In genomic region chr7:92914645-92915044, GRCh38 we compare ENCODE assay signal across 18 cellular contexts.
A peak's percentile ranks its signal among the peaks of the same experiment; 100 is the strongest.
DNase-seq lines count a peak whose midpoint lies in the region; ATAC-seq and TF ChIP-seq lines count a peak whose summit lies in the region.
"Had no signal": no experiment of that assay in that cellular context is flagged by ENCODE, and none has a peak within 500 bp of the region (broad histone marks: within the 10 kb centered on the region; RNA-seq: fewer than 3 reads in every experiment).

No MANE protein-coding gene starts in this region.

- H3K4me3 Mint-ChIP-seq in natural killer cell treated with Interleukin-12 subunit alpha and Interleukin-12 subunit beta and Interleukin-15 and Interleukin-18, amount 100 ng/mL, for 72 hours: no peak overlapping the region
- no peak overlapping the region for H3K4me3 Mint-ChIP-seq in natural killer cell
- no peak overlapping the region for H3K4me3 Mint-ChIP-seq in activated T-helper 17 cell treated with anti-CD3 and anti-CD28 coated beads, Interleukin-2, amount 50 U/mL, for 72 hours
- no peak overlapping the region for H3K4me3 Mint-ChIP-seq in stimulated activated effector memory CD8-positive, alpha-beta T cell treated with anti-CD3 and anti-CD28 coated beads, Interleukin-12 subunit alpha, Interleukin-12 subunit beta, amount 100 ng/mL, for 72 hours
- H3K4me3 Mint-ChIP-seq: CD4-positive, alpha-beta memory T cell; HFFc6 had no signal

- CTCF ChIA-PET in mammary epithelial cell (lab: Charles Lee; ENCODE audit: low non-redundant PET): no interaction called here

- H3K36me3 ChIP-seq in mammary epithelial cell (ENCODE audit: insufficient read depth, low read length): no peaks in the 10 kb centered on the region
- H3K36me3 ChIP-seq in MM.1S (replicated peaks; ENCODE audit: insufficient read depth, low read length): no peaks in the 10 kb centered on the region
- H3K36me3 ChIP-seq: HAP-1 had no signal

- no peak for DNase-seq in natural killer cell treated with Interleukin-12 subunit alpha and Interleukin-12 subunit beta and Interleukin-15 and Interleukin-18, amount 100 ng/mL, for 72 hours (ENCODE audit: low spot score)
- no peak for DNase-seq in natural killer cell
- DNase-seq in mammary epithelial cell: no peak
- DNase-seq in stimulated activated effector memory CD8-positive, alpha-beta T cell treated with anti-CD3 and anti-CD28 coated beads, Interleukin-12 subunit alpha, Interleukin-12 subunit beta, amount 100 ng/mL, for 72 hours (ENCODE audit: low spot score in 2 of 2): no peak
- no peak for DNase-seq in HT-29 (ENCODE audit: low spot score)
- no peak for DNase-seq in MM.1S
- DNase-seq: C1 segment of cervical spinal cord; Calu3; CD4-positive, alpha-beta memory T cell; COR-L47; DMS53; DMS79 treated with DMSO at 0.1 percent for 48 hours; GF-D8; GOT3; HFFc6 had no signal

- H3K27me3 Mint-ChIP-seq in natural killer cell treated with Interleukin-12 subunit alpha and Interleukin-12 subunit beta and Interleukin-15 and Interleukin-18, amount 100 ng/mL, for 72 hours: no peaks in the 10 kb centered on the region
- no peaks in the 10 kb centered on the region for H3K27me3 Mint-ChIP-seq in natural killer cell (ENCODE audit: low read depth in 2 of 2)
- no peaks in the 10 kb centered on the region for H3K27me3 Mint-ChIP-seq in activated T-helper 17 cell treated with anti-CD3 and anti-CD28 coated beads, Interleukin-2, amount 50 U/mL, for 72 hours
- H3K27me3 Mint-ChIP-seq: CD4-positive, alpha-beta memory T cell had no signal

- H3K4me2 ChIP-seq in mammary epithelial cell (ENCODE audit: insufficient read depth, low read depth, low read length) (no peak overlapping the region), MM.1S (ENCODE audit: low read depth, low read length) (no peak overlapping the region)

- H3F3A ChIP-seq in MM.1S (ENCODE audit: insufficient read depth, low read length): no peaks in the 10 kb centered on the region

- H3K9ac ChIP-seq in mammary epithelial cell (ENCODE audit: insufficient read depth, low read length) (no peak overlapping the region), MM.1S (ENCODE audit: low read length) (no peak overlapping the region)

- no peak overlapping the region for H3K27ac ChIP-seq in mammary epithelial cell (ENCODE audit: insufficient read depth, low read depth, low read length)
- H3K27ac ChIP-seq in MM.1S (ENCODE audit: low read length): no peak overlapping the region

- H3K4me3 ChIP-seq in mammary epithelial cell (replicated peaks in 1 of 3; ENCODE audit: insufficient read depth in 1 of 3, low read depth in 2 of 3, low read length in 3 of 3) (no peak overlapping the region), MM.1S (ENCODE audit: low read length) (no peak overlapping the region)
- H3K4me3 ChIP-seq: HAP-1 had no signal

- no peaks in the 10 kb centered on the region for H3K79me2 ChIP-seq in mammary epithelial cell (ENCODE audit: insufficient read depth, low read length)
- H3K79me2 ChIP-seq in MM.1S (ENCODE audit: low read length): no peaks in the 10 kb centered on the region

- intact Hi-C loops in natural killer cell (cut with micrococcal nuclease): no loop called here
- intact Hi-C loops in mammary epithelial cell (cut with micrococcal nuclease): loop anchor here (5.0 kb wide), 2 partner anchors 73 to 217 kb away; no protein-coding TSS in a partner anchor

- in situ Hi-C loops in mammary epithelial cell (cut with MboI; ENCODE audit: low sequenced_read_pairs in 2 of 2): loop anchor here in 1 of 2 donors (10.0 kb wide), 1 partner anchor 80 kb away; the partner anchor contains the start of gene CDK6

- H3K27me3 ChIP-seq in mammary epithelial cell (ENCODE audit: insufficient read depth, low read length) (no peaks in the 10 kb centered on the region), MM.1S (replicated peaks; ENCODE audit: insufficient read depth, low read length) (no peaks in the 10 kb centered on the region)

- TF ChIP-seq CTCF in natural killer cell (IDR thresholded peaks at IDR 0.05) (no peak), mammary epithelial cell (conservative IDR thresholded peaks at IDR 0.05 in 1 of 2, IDR thresholded peaks at IDR 0.05 in 1 of 2; ENCODE audit: extremely low read depth in 1 of 2, insufficient read depth in 1 of 2, low read depth in 1 of 2, low read length in 2 of 2) (no peak), MM.1S (IDR thresholded peaks at IDR 0.05; ENCODE audit: low read length) (no peak)

- no peaks in the 10 kb centered on the region for H4K20me1 ChIP-seq in mammary epithelial cell (ENCODE audit: insufficient read depth, low read length)
- no peaks in the 10 kb centered on the region for H4K20me1 ChIP-seq in MM.1S (ENCODE audit: insufficient read depth, low read length)

- H3K4me1 ChIP-seq in mammary epithelial cell (ENCODE audit: insufficient read depth, low read length): peaks cover 13% of the 10 kb centered on the region
- no peaks in the 10 kb centered on the region for H3K4me1 ChIP-seq in MM.1S (ENCODE audit: low read length)

- no peak for TF ChIP-seq POLR2A in GM18505 (IDR thresholded peaks at IDR 0.05; ENCODE audit: borderline replicate concordance, extremely low read depth, insufficient read depth, insufficient read length)

- H2AFZ ChIP-seq in mammary epithelial cell (ENCODE audit: low read depth, low read length) (peak overlapping the region; percentile 20), MM.1S (ENCODE audit: low read length) (no peak overlapping the region)

- no peaks in the 10 kb centered on the region for H3K36me3 Mint-ChIP-seq in natural killer cell treated with Interleukin-12 subunit alpha and Interleukin-12 subunit beta and Interleukin-15 and Interleukin-18, amount 100 ng/mL, for 72 hours
- H3K36me3 Mint-ChIP-seq in natural killer cell: no peaks in the 10 kb centered on the region
- H3K36me3 Mint-ChIP-seq in activated T-helper 17 cell treated with anti-CD3 and anti-CD28 coated beads, Interleukin-2, amount 50 U/mL, for 72 hours (ENCODE audit: low read depth): no peaks in the 10 kb centered on the region
- no peaks in the 10 kb centered on the region for H3K36me3 Mint-ChIP-seq in stimulated activated effector memory CD8-positive, alpha-beta T cell treated with anti-CD3 and anti-CD28 coated beads, Interleukin-12 subunit alpha, Interleukin-12 subunit beta, amount 100 ng/mL, for 72 hours
- H3K36me3 Mint-ChIP-seq: CD4-positive, alpha-beta memory T cell had no signal

- H3K27ac Mint-ChIP-seq in natural killer cell treated with Interleukin-12 subunit alpha and Interleukin-12 subunit beta and Interleukin-15 and Interleukin-18, amount 100 ng/mL, for 72 hours: peak overlapping the region; percentile 0 to 1
- no peak overlapping the region for H3K27ac Mint-ChIP-seq in natural killer cell
- H3K27ac Mint-ChIP-seq in activated T-helper 17 cell treated with anti-CD3 and anti-CD28 coated beads, Interleukin-2, amount 50 U/mL, for 72 hours: peak overlapping the region; percentile 4
- H3K27ac Mint-ChIP-seq in stimulated activated effector memory CD8-positive, alpha-beta T cell treated with anti-CD3 and anti-CD28 coated beads, Interleukin-12 subunit alpha, Interleukin-12 subunit beta, amount 100 ng/mL, for 72 hours: peak overlapping the region; percentile 26
- H3K27ac Mint-ChIP-seq: CD4-positive, alpha-beta memory T cell; HFFc6 had no signal

- 80% methylated on average over 2 of the region's 2 CpGs for WGBS in mammary epithelial cell (ENCODE audit: low coverage, missing lambda C conversion rate)

- dilution Hi-C loops in mammary epithelial cell (cut with HindIII; ENCODE audit: low sequenced_read_pairs): no loop called here

- BruUV-seq in mammary epithelial cell (replicated peaks; lab: Mats Ljungman, UMichigan): no TSS peak

- peaks cover 2 to 6% of the 10 kb centered on the region in 2 donors for H3K4me1 Mint-ChIP-seq in natural killer cell treated with Interleukin-12 subunit alpha and Interleukin-12 subunit beta and Interleukin-15 and Interleukin-18, amount 100 ng/mL, for 72 hours (ENCODE audit: low read depth in 2 of 2)
- no peaks in the 10 kb centered on the region for H3K4me1 Mint-ChIP-seq in natural killer cell
- H3K4me1 Mint-ChIP-seq in activated T-helper 17 cell treated with anti-CD3 and anti-CD28 coated beads, Interleukin-2, amount 50 U/mL, for 72 hours: no peaks in the 10 kb centered on the region
- no peaks in the 10 kb centered on the region for H3K4me1 Mint-ChIP-seq in stimulated activated effector memory CD8-positive, alpha-beta T cell treated with anti-CD3 and anti-CD28 coated beads, Interleukin-12 subunit alpha, Interleukin-12 subunit beta, amount 100 ng/mL, for 72 hours
- H3K4me1 Mint-ChIP-seq: CD4-positive, alpha-beta memory T cell had no signal

- no peaks in the 10 kb centered on the region for H3K9me2 ChIP-seq in MM.1S (replicated peaks; ENCODE audit: insufficient read depth, low read length)

- no peak for ATAC-seq in natural killer cell treated with Interleukin-12 subunit alpha and Interleukin-12 subunit beta and Interleukin-15 and Interleukin-18, amount 100 ng/mL, for 72 hours
- ATAC-seq in natural killer cell (no peak), GM18505 (IDR thresholded peaks at IDR 0.05; ENCODE audit: unreplicated experiment) (no peak)
- ATAC-seq in activated T-helper 17 cell treated with anti-CD3 and anti-CD28 coated beads, Interleukin-2, amount 50 U/mL, for 72 hours (replicated peaks): no peak
- ATAC-seq in stimulated activated effector memory CD8-positive, alpha-beta T cell treated with anti-CD3 and anti-CD28 coated beads, Interleukin-12 subunit alpha, Interleukin-12 subunit beta, amount 100 ng/mL, for 72 hours: no peak

- no peaks in the 10 kb centered on the region for H3K9me3 Mint-ChIP-seq in natural killer cell treated with Interleukin-12 subunit alpha and Interleukin-12 subunit beta and Interleukin-15 and Interleukin-18, amount 100 ng/mL, for 72 hours
- H3K9me3 Mint-ChIP-seq in natural killer cell: no peaks in the 10 kb centered on the region
- H3K9me3 Mint-ChIP-seq in activated T-helper 17 cell treated with anti-CD3 and anti-CD28 coated beads, Interleukin-2, amount 50 U/mL, for 72 hours: no peaks in the 10 kb centered on the region
- H3K9me3 Mint-ChIP-seq in stimulated activated effector memory CD8-positive, alpha-beta T cell treated with anti-CD3 and anti-CD28 coated beads, Interleukin-12 subunit alpha, Interleukin-12 subunit beta, amount 100 ng/mL, for 72 hours: no peaks in the 10 kb centered on the region
- H3K9me3 Mint-ChIP-seq: CD4-positive, alpha-beta memory T cell; HFFc6 had no signal

- H3K9me3 ChIP-seq in mammary epithelial cell (replicated peaks; ENCODE audit: insufficient read depth, low read length): no peaks in the 10 kb centered on the region
- H3K9me3 ChIP-seq in MM.1S (replicated peaks; ENCODE audit: insufficient read depth, low read length): no peaks in the 10 kb centered on the region
- H3K9me3 ChIP-seq: HAP-1 had no signal

Comparison
In these comparisons a context has a peak if more than half of its experiments do, and no peak if none do; other contexts are left out.
1. H3K27ac Mint-ChIP-seq: peak in natural killer cell treated with Interleukin-12 subunit alpha and Interleukin-12 subunit beta and Interleukin-15 and Interleukin-18, amount 100 ng/mL, for 72 hours (2 of 2), activated T-helper 17 cell treated with anti-CD3 and anti-CD28 coated beads, Interleukin-2, amount 50 U/mL, for 72 hours (single experiment) and stimulated activated effector memory CD8-positive, alpha-beta T cell treated with anti-CD3 and anti-CD28 coated beads, Interleukin-12 subunit alpha, Interleukin-12 subunit beta, amount 100 ng/mL, for 72 hours (single experiment); none in natural killer cell (0 of 2).